Comparison of ENCODE assay signal across 8 cellular contexts in the genomic region with DNA sequence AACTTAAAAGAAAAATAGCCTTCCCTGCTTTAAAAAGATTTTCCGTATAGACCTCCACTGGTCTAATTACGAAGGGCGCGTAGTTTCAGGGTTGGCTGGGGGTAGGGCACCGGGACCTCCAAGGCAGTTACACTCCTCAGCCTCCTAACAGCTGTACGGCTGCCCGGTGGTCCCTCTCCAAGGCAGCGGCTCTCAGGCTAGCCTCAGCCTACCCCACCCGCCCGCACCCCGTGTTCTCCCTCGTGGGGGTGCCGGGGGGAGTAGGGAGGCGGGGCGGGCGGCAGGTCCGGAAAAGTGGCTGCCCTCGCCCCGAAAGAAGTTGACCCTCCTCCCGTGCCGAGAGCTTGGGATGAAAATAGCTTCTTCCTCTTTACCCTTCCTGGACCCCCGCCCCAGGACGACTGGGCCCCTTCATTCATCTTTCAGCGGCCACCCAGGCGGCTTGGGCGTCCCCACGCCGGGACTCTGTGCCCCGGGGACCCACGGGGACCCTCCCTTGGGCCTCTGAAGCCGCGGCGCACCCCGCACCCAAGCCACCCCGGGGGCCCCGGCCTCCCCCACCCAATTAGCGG. TPM values are rescaled to one million over a fixed set of nuclear protein-coding genes. Genes with fewer than 3 reads are reported as not detected.
DNase-seq lines count a peak whose midpoint lies in the region; ATAC-seq and TF ChIP-seq lines count a peak whose summit lies in the region.

No MANE protein-coding gene starts in this region.

- intact Hi-C loops in CD14-positive monocyte (cut with micrococcal nuclease) (loop anchor here (5.0 kb wide), 2 partner anchors 34 to 64 kb away; no protein-coding TSS in a partner anchor), spleen (cut with DNase I; ENCODE audit: low total_unique reads) (no loop called here)

- H3K4ac ChIP-seq in H9 (ENCODE audit: low read depth, low read length): no peak overlapping the region

- no peak overlapping the region for H3T11ph ChIP-seq in H9 (ENCODE audit: low read length)

- H4K8ac ChIP-seq in H9 (replicated peaks; ENCODE audit: insufficient read length, low read depth, low read length): no peak overlapping the region

- H3K4me3 Mint-ChIP-seq in CD14-positive monocyte: peak overlapping the region; percentile 73 to 78
- peak overlapping the region; percentile 79 to 91 for H3K4me3 Mint-ChIP-seq in H9

- no peaks in the 10 kb centered on the region for H3K27me3 ChIP-seq in H9 (ENCODE audit: insufficient read depth, low read length)
- no peaks in the 10 kb centered on the region for H3K27me3 ChIP-seq in brain microvascular endothelial cell (replicated peaks)
- no peaks in the 10 kb centered on the region for H3K27me3 ChIP-seq in spleen (replicated peaks in 1 of 7)

- H2BK5ac ChIP-seq in H9 (ENCODE audit: insufficient read length, low read length): no peak overlapping the region

- ATAC-seq in HG03280 (IDR thresholded peaks at IDR 0.05; ENCODE audit: unreplicated experiment) (no peak), HG03571 (IDR thresholded peaks at IDR 0.05; ENCODE audit: unreplicated experiment) (no peak)

- H3K4me1 ChIP-seq in H9 (ENCODE audit: insufficient read depth, low read length): peaks cover 5% of the 10 kb centered on the region
- peaks cover 4 to 47% (median 32%) of the 10 kb centered on the region in 6 donors for H3K4me1 ChIP-seq in spleen

- H2BK120ac ChIP-seq in H9 (ENCODE audit: low read depth, low read length, poor library complexity, severe bottlenecking): no peak overlapping the region

- peak overlapping the region; percentile 87 to 97 (median 91) for H3K27ac Mint-ChIP-seq in CD14-positive monocyte
- peak overlapping the region in 1 of 3 experiments; percentile 72; a peak in 3 of 7 replicates for H3K27ac Mint-ChIP-seq in H9

- no peak overlapping the region for H3K23ac ChIP-seq in H9 (ENCODE audit: insufficient read length, low read depth, low read length)

- WGBS in H9 (ENCODE audit: extremely low coverage, insufficient read length, low lambda C conversion rate): no CpG with 5 or more reads among the region's 37 CpGs
- 0 to 2% (median 0%) methylated on average over 21 to 37 of the region's 37 CpGs for WGBS in spleen, 5 donors

- H2BK15ac ChIP-seq in H9 (ENCODE audit: low read depth, low read length): no peak overlapping the region

- H3K27ac ChIP-seq in H9 (ENCODE audit: insufficient read length, low read depth, low read length) (peak overlapping the region; percentile 35), RWPE1 (peak overlapping the region; percentile 98), brain microvascular endothelial cell (peak overlapping the region; percentile 98), spleen (peak overlapping the region; percentile 97 to 99 (median 98))

- no peak overlapping the region for H3K56ac ChIP-seq in H9 (ENCODE audit: insufficient read length, low read depth, low read length)

- no peak overlapping the region for H2AK5ac ChIP-seq in H9 (ENCODE audit: insufficient read length, low read length)

- no peak overlapping the region for H4K91ac ChIP-seq in H9 (ENCODE audit: insufficient read length, low read depth, low read length)

- H3K79me2 ChIP-seq in H9 (ENCODE audit: insufficient read depth, low read length): peaks cover 5% of the 10 kb centered on the region; the same call in 1 of the 2 replicates

- no peak overlapping the region for H4K5ac ChIP-seq in H9 (ENCODE audit: insufficient read length, low read depth, low read length)

- no peak overlapping the region for H2AFZ ChIP-seq in H9 (ENCODE audit: low read length)

- H3K27me3 Mint-ChIP-seq in CD14-positive monocyte (ENCODE audit: low read depth in 3 of 3) (peaks cover 1 to 9% (median 9%) of the 10 kb centered on the region in 3 donors), H9 (ENCODE audit: low read depth) (no peaks in the 10 kb centered on the region)

- no peaks in the 10 kb centered on the region for H3K23me2 ChIP-seq in H9 (ENCODE audit: insufficient read length, low read depth, low read length, poor library complexity, severe bottlenecking)

- peak overlapping the region; percentile 80; the same call in 1 of the 2 replicates for H3K14ac ChIP-seq in H9 (ENCODE audit: insufficient read depth, low read length)

- H3K4me1 Mint-ChIP-seq in CD14-positive monocyte: peaks cover 32% of the 10 kb centered on the region
- peaks cover 38 to 44% of the 10 kb centered on the region in 2 experiments for H3K4me1 Mint-ChIP-seq in H9

- H3K36me3 ChIP-seq in brain microvascular endothelial cell (replicated peaks) (no peaks in the 10 kb centered on the region), spleen (peaks cover 0 to 5% (median 0%) of the 10 kb centered on the region in 6 donors)

- peaks cover 1% of the 10 kb centered on the region for H3K79me1 ChIP-seq in H9 (ENCODE audit: insufficient read depth, low read depth, low read length, poor library complexity, severe bottlenecking)

- H3K9ac ChIP-seq in H9 (ENCODE audit: extremely low read depth, insufficient read length, low read length): peak overlapping the region; percentile 66

- H3K9me3 Mint-ChIP-seq in CD14-positive monocyte (peaks cover 0 to 2% (median 0%) of the 10 kb centered on the region in 7 donors), H9 (no peaks in the 10 kb centered on the region)

- no peak overlapping the region for H2BK20ac ChIP-seq in H9 (ENCODE audit: low read depth, low read length, poor library complexity, severe bottlenecking)

- DNase-seq in CD14-positive monocyte (ENCODE audit: low spot score) (no peak), H9 (no peak), RWPE1 (ENCODE audit: low spot score) (no peak), brain microvascular endothelial cell (no peak), iris pigment epithelial cell (ENCODE audit: low read depth) (peak; percentile 32), spleen (peak; percentile 90)

- POLR2A ChIA-PET in RWPE1 (lab: Yijun Ruan, JAX; ENCODE audit: low non-redundant PET): interaction anchor here (1.4 kb wide), 1 partner anchor 67 kb away, joined by 5 read pairs; no protein-coding TSS in a partner anchor

- H3K36me3 Mint-ChIP-seq in CD14-positive monocyte (peaks cover 2 to 12% of the 10 kb centered on the region in 2 donors), H9 (ENCODE audit: insufficient read depth in 1 of 3, low read depth in 3 of 3) (peaks cover 12 to 15% (median 12%) of the 10 kb centered on the region in 3 experiments; a peak in 6 of 7 replicates)

- H3K9me3 ChIP-seq in H9 (ENCODE audit: control insufficient read depth, low read depth, low read length): no peaks in the 10 kb centered on the region
- H3K9me3 ChIP-seq in spleen: no peaks in the 10 kb centered on the region

- in situ Hi-C loops in brain microvascular endothelial cell (cut with HindIII; ENCODE audit: low pct_ligation_motif_present, low sequenced_read_pairs): no loop called here

- H3K4me2 ChIP-seq in H9 (ENCODE audit: insufficient read depth, insufficient read length, low read length): peak overlapping the region; percentile 34

- H4K20me1 ChIP-seq in H9 (ENCODE audit: control insufficient read depth, insufficient read depth, insufficient read length): no peaks in the 10 kb centered on the region

- peak overlapping the region; percentile 76 for H3K4me3 ChIP-seq in brain microvascular endothelial cell (ENCODE audit: low read depth, low read length)
- peak overlapping the region; percentile 52 to 98 (median 90) for H3K4me3 ChIP-seq in spleen

- peak overlapping the region; percentile 91 for H3K18ac ChIP-seq in H9 (ENCODE audit: insufficient read length, low read depth, low read length)

- H2BK12ac ChIP-seq in H9 (ENCODE audit: insufficient read length, low read depth, low read length): peak overlapping the region; percentile 67

- TF ChIP-seq CTCF in CD14-positive monocyte (IDR thresholded peaks at IDR 0.05) (no peak), H9 (conservative IDR thresholded peaks at IDR 0.05) (no peak), RWPE1 (conservative IDR thresholded peaks at IDR 0.05; ENCODE audit: low read depth) (no peak), brain microvascular endothelial cell (IDR thresholded peaks at IDR 0.05; ENCODE audit: low read depth, low read length, missing control alignments) (no peak), spleen (IDR thresholded peaks at IDR 0.05 in 8 of 11, conservative IDR thresholded peaks at IDR 0.05 in 3 of 11) (no peak)

- no peak for TF ChIP-seq POLR2A in spleen (IDR thresholded peaks at IDR 0.05)

- CTCF ChIA-PET in RWPE1 (lab: Yijun Ruan, JAX): interaction anchor here (0.6 kb wide), 1 partner anchor 23 kb away, joined by 4 read pairs; no protein-coding TSS in a partner anchor

RNA-seq across cellular contexts. Expression of gene RCOR1, which starts 1.0 kb away (rescaled TPM):
- polyA plus RNA-seq in CD14-positive monocyte: 1 to 10 TPM; 2.1 to 2.3 TPM
- total RNA-seq in H9 (2021): 34.1 and 34.5 TPM in 2 replicates
- 10 to 100 TPM; 17.0 to 30.6 (median 21.9) TPM for total RNA-seq in spleen
- 1 to 10 TPM; 3.7 to 5.8 (median 3.8) TPM for polyA plus RNA-seq in spleen

Comparison
In these comparisons a context has a peak if more than half of its experiments do, and no peak if none do; other contexts are left out.
1. DNase-seq: peak in iris pigment epithelial cell (single experiment) and spleen (single experiment); none in CD14-positive monocyte (single experiment), H9 (single experiment), RWPE1 (single experiment) and brain microvascular endothelial cell (single experiment).
2. H3K27ac ChIP-seq: peak in every context shown above with its lines; median percentile 98 in spleen; 98 in RWPE1; 98 in brain microvascular endothelial cell; 35 in H9.